27 cellular contexts compared by ENCODE assay signal in the genomic region with DNA sequence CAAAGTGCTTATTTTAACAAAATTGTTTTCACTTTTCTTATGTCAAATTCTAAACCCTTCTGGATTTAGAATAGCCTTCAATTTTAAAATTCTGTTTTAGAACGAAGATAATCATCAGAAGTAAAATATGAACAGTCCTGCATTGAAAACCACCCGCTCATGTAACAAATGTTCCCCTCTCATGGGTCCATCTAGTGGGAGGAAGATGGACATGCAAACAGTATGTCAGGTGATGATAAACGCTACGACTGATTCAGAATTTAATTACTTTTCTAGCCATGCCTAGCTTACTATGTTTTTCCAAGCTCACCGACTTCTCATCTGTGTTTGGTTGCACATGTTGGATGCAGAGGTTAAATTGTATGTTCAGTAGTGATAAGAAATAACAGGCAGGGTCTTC. TPM values are rescaled to one million over a fixed set of nuclear protein-coding genes. Genes with fewer than 3 reads are reported as not detected.
DNase-seq lines count a peak whose midpoint lies in the region; ATAC-seq and TF ChIP-seq lines count a peak whose summit lies in the region.
"Had no signal": no experiment of that assay in that cellular context is flagged by ENCODE, and none has a peak within 500 bp of the region (broad histone marks: within the 10 kb centered on the region; RNA-seq: fewer than 3 reads in every experiment).

No MANE protein-coding gene starts in this region.

- H3K4me1 Mint-ChIP-seq in neural progenitor cell = no peaks in the 10 kb centered on the region
- H3K4me1 Mint-ChIP-seq: activated B cell treated with CpG ODN at 0.5 μM for 24 hours; activated CD4-positive, alpha-beta memory T cell treated with anti-CD3 and anti-CD28 coated beads, Interleukin-2, amount 10 ng/mL, durations not matched to agents 7 days and 5 days; nephron progenitor cell had no signal

- H3K9me3 ChIP-seq in DND-41 (ENCODE audit: insufficient read depth, low read length, severe bottlenecking) (no peaks in the 10 kb centered on the region), OCI-LY1 (ENCODE audit: low read length) (no peaks in the 10 kb centered on the region), neural progenitor cell (ENCODE audit: low read depth) (no peaks in the 10 kb centered on the region), Peyer's patch (no peaks in the 10 kb centered on the region)
- H3K9me3 ChIP-seq: adrenal gland, BLaER1, esophagus squamous epithelium, prostate gland, upper lobe of right lung had no signal

- in situ Hi-C loops in GM13977 (cut with MboI; ENCODE audit: low pct_unique_long_range_greater_than_20kb, low sequenced_read_pairs, unreplicated experiment) = no loop called here

- H3K27ac Mint-ChIP-seq in neural progenitor cell = no peak overlapping the region
- H3K27ac Mint-ChIP-seq: activated B cell treated with CpG ODN at 0.5 μM for 24 hours; activated CD4-positive, alpha-beta memory T cell treated with anti-CD3 and anti-CD28 coated beads, Interleukin-2, amount 10 ng/mL, durations not matched to agents 7 days and 5 days had no signal

- TF ChIP-seq POLR2A in Peyer's patch (IDR thresholded peaks at IDR 0.05) = no peak

- H3K27ac ChIP-seq in DND-41 (ENCODE audit: low read length) (no peak overlapping the region), OCI-LY1 (ENCODE audit: low read depth, low read length, poor library complexity, severe bottlenecking) (no peak overlapping the region), neural progenitor cell (no peak overlapping the region), Peyer's patch (no peak overlapping the region)
- H3K27ac ChIP-seq: adrenal gland, BLaER1, dorsolateral prefrontal cortex, esophagus squamous epithelium, prostate gland, upper lobe of right lung had no signal

- peaks cover 42% of the 10 kb centered on the region for H3K36me3 Mint-ChIP-seq in neural progenitor cell

- no peak overlapping the region for H3K4me3 ChIP-seq in DND-41 (ENCODE audit: low read depth in 1 of 2, low read length in 2 of 2)
- H3K4me3 ChIP-seq in OCI-LY1 (ENCODE audit: low read depth, low read length, poor library complexity, severe bottlenecking) = no peak overlapping the region
- H3K4me3 ChIP-seq in choroid plexus epithelial cell (ENCODE audit: low read depth, low read length) = no peak overlapping the region
- no peak overlapping the region for H3K4me3 ChIP-seq in neural progenitor cell
- no peak overlapping the region for H3K4me3 ChIP-seq in Peyer's patch
- H3K4me3 ChIP-seq: adrenal gland, BLaER1, dorsolateral prefrontal cortex, esophagus squamous epithelium, prostate gland, smooth muscle cell, upper lobe of right lung had no signal

- no peak overlapping the region for H3K4me3 Mint-ChIP-seq in neural progenitor cell
- H3K4me3 Mint-ChIP-seq: activated B cell treated with CpG ODN at 0.5 μM for 24 hours; activated CD4-positive, alpha-beta memory T cell treated with anti-CD3 and anti-CD28 coated beads, Interleukin-2, amount 10 ng/mL, durations not matched to agents 7 days and 5 days; IgD-negative memory B cell; nephron progenitor cell had no signal

- H3K79me2 ChIP-seq in DND-41 (ENCODE audit: insufficient read depth, low read length) (peaks cover 4% of the 10 kb centered on the region), OCI-LY1 (ENCODE audit: insufficient read depth, low read length) (peaks cover 4% of the 10 kb centered on the region; the same call in 1 of the 2 replicates), neural progenitor cell (ENCODE audit: low read depth) (peaks cover 49% of the 10 kb centered on the region)

- no peaks in the 10 kb centered on the region for H3K9me2 ChIP-seq in OCI-LY1 (ENCODE audit: low read depth, low read length)

- H4K20me1 ChIP-seq in DND-41 (ENCODE audit: insufficient read depth, low read length) (peaks cover 19% of the 10 kb centered on the region; the same call in 1 of the 2 replicates), OCI-LY1 (ENCODE audit: insufficient read depth, low read length) (no peaks in the 10 kb centered on the region; the same call in 1 of the 2 replicates), neural progenitor cell (ENCODE audit: low read depth) (peaks cover 22% of the 10 kb centered on the region)

- H3F3A ChIP-seq in OCI-LY1 (ENCODE audit: insufficient read depth, low read length) (no peaks in the 10 kb centered on the region), neural progenitor cell (ENCODE audit: low read depth) (peaks cover 23% of the 10 kb centered on the region)

- H3K36me3 ChIP-seq in DND-41 (ENCODE audit: insufficient read depth, low read length) = peaks cover 83% of the 10 kb centered on the region
- peaks cover 94% of the 10 kb centered on the region for H3K36me3 ChIP-seq in OCI-LY1 (ENCODE audit: insufficient read depth, low read length)
- peaks cover 55% of the 10 kb centered on the region for H3K36me3 ChIP-seq in neural progenitor cell
- peaks cover 0 to 74% (median 0%) of the 10 kb centered on the region in 3 donors for H3K36me3 ChIP-seq in Peyer's patch
- H3K36me3 ChIP-seq: prostate gland had no signal

- no peaks in the 10 kb centered on the region for H3K27me3 Mint-ChIP-seq in neural progenitor cell (ENCODE audit: insufficient read depth, low read depth)
- H3K27me3 Mint-ChIP-seq: activated B cell treated with CpG ODN at 0.5 μM for 24 hours; activated CD4-positive, alpha-beta memory T cell treated with anti-CD3 and anti-CD28 coated beads, Interleukin-2, amount 10 ng/mL, durations not matched to agents 7 days and 5 days; IgD-negative memory B cell had no signal

- peak; percentile 21 for TF ChIP-seq CTCF in DND-41 (IDR thresholded peaks at IDR 0.05; ENCODE audit: borderline replicate concordance, extremely low read depth, low read length, poor library complexity, severe bottlenecking)
- TF ChIP-seq CTCF in OCI-LY1 (IDR thresholded peaks at IDR 0.05; ENCODE audit: low read length) = 0 out of 2 replicates have a peak, but pooled peaks have one; percentile 14
- peak; percentile 40 for TF ChIP-seq CTCF in choroid plexus epithelial cell (conservative IDR thresholded peaks at IDR 0.05; ENCODE audit: low read depth, low read length)
- peak; percentile 25 for TF ChIP-seq CTCF in neural progenitor cell (IDR thresholded peaks at IDR 0.05)
- TF ChIP-seq CTCF in Peyer's patch (IDR thresholded peaks at IDR 0.05) = peak in 1 of 6 experiments; percentile 8
- TF ChIP-seq CTCF in GM13977 (IDR thresholded peaks at IDR 0.05; ENCODE audit: extremely low read depth, insufficient read depth, missing control alignments) = no peak

- H3K4me1 ChIP-seq in DND-41 (ENCODE audit: insufficient read depth, low read length) (no peaks in the 10 kb centered on the region), OCI-LY1 (ENCODE audit: insufficient read depth, low read length, severe bottlenecking) (no peaks in the 10 kb centered on the region), neural progenitor cell (no peaks in the 10 kb centered on the region), Peyer's patch (no peaks in the 10 kb centered on the region)
- H3K4me1 ChIP-seq: adrenal gland, BLaER1, esophagus squamous epithelium, prostate gland, upper lobe of right lung had no signal

- no peaks in the 10 kb centered on the region for H3K9me3 Mint-ChIP-seq in neural progenitor cell
- H3K9me3 Mint-ChIP-seq: activated B cell treated with CpG ODN at 0.5 μM for 24 hours; activated CD4-positive, alpha-beta memory T cell treated with anti-CD3 and anti-CD28 coated beads, Interleukin-2, amount 10 ng/mL, durations not matched to agents 7 days and 5 days; IgD-negative memory B cell; nephron progenitor cell had no signal

- H3K9ac ChIP-seq in DND-41 (ENCODE audit: low read depth, low read length) = no peak overlapping the region
- no peak overlapping the region for H3K9ac ChIP-seq in OCI-LY1 (ENCODE audit: low read length)
- H3K9ac ChIP-seq in neural progenitor cell = no peak overlapping the region
- H3K9ac ChIP-seq: BLaER1 had no signal

- no peaks in the 10 kb centered on the region for H3K27me3 ChIP-seq in DND-41 (ENCODE audit: insufficient read depth, low read length, poor library complexity)
- H3K27me3 ChIP-seq in OCI-LY1 (ENCODE audit: insufficient read depth, low read length) = no peaks in the 10 kb centered on the region
- no peaks in the 10 kb centered on the region for H3K27me3 ChIP-seq in neural progenitor cell
- H3K27me3 ChIP-seq in Peyer's patch = no peaks in the 10 kb centered on the region
- H3K27me3 ChIP-seq: adrenal gland, BLaER1, dorsolateral prefrontal cortex, esophagus squamous epithelium, upper lobe of right lung had no signal

- DNase-seq in DND-41 (no peak), choroid plexus epithelial cell (ENCODE audit: low read depth) (peak; percentile 33), neural progenitor cell (ENCODE audit: low spot score) (no peak), Peyer's patch (no peak), hypothalamus (lab: John Stamatoyannopoulos, UW) (no peak), GM13977 (ENCODE audit: low spot score) (no peak), epidermal melanocyte (ENCODE audit: insufficient read length, low spot score) (no peak)
- DNase-seq: activated B cell treated with CpG ODN at 0.5 μM for 24 hours; activated CD4-positive, alpha-beta memory T cell treated with anti-CD3 and anti-CD28 coated beads, Interleukin-2, amount 10 ng/mL, durations not matched to agents 7 days and 5 days; activated T-cell treated with anti-CD3 and anti-CD28 coated beads for 4 hours; adrenal gland; caudate nucleus; dorsolateral prefrontal cortex; esophagus squamous epithelium; left cardiac atrium; midbrain; NCI-H146; nephron progenitor cell; OCI-M1; stimulated activated CD4-positive, alpha-beta T cell treated with anti-CD3 and anti-CD28 coated beads, Interleukin-4, amount 100 ng/mL, for 1 hour; stimulated activated naive CD8-positive, alpha-beta T cell treated with anti-CD3 and anti-CD28 coated beads, Interleukin-15, Interleukin-2, amounts not matched to agents 100 U/mL and 50 U/mL, for 24 hours; upper lobe of right lung had no signal

- ATAC-seq in DND-41 (ENCODE audit: insufficient read depth, low read depth) = no peak
- ATAC-seq: left cardiac atrium; stimulated activated naive CD8-positive, alpha-beta T cell treated with anti-CD3 and anti-CD28 coated beads, Interleukin-15, Interleukin-2, amounts not matched to agents 100 U/mL and 50 U/mL, for 24 hours; upper lobe of right lung had no signal

- H2AFZ ChIP-seq in DND-41 (ENCODE audit: low read depth, low read length) (no peak overlapping the region), OCI-LY1 (ENCODE audit: low read length) (no peak overlapping the region), neural progenitor cell (replicated peaks) (no peak overlapping the region)

- H3K4me2 ChIP-seq in DND-41 (ENCODE audit: insufficient read depth, low read length) (no peak overlapping the region), OCI-LY1 (ENCODE audit: low read length) (no peak overlapping the region), neural progenitor cell (no peak overlapping the region)
- H3K4me2 ChIP-seq: BLaER1, smooth muscle cell had no signal

RNA-seq across cellular contexts. Expression of gene SOD1, which starts 23.5 kb away (rescaled TPM):
- 147 and 183 TPM in 2 replicates for total RNA-seq in neural progenitor cell (ENCODE audit: low replicate concordance)
- 100 to 1,000 TPM; 102 to 304 (median 219) TPM for total RNA-seq in Peyer's patch

RNA-seq across cellular contexts. Expression of gene SCAF4, which starts 48.9 kb away (rescaled TPM):
- total RNA-seq in neural progenitor cell (ENCODE audit: low replicate concordance) (27.0 and 31.9 TPM in 2 replicates), Peyer's patch (10 to 100 TPM; 26.4 to 33.1 (median 30.2) TPM)
